9 cellular contexts compared by ENCODE assay signal in genomic region chr4:26140150-26140898, GRCh38.
DNase-seq lines count a peak whose midpoint lies in the region; ATAC-seq and TF ChIP-seq lines count a peak whose summit lies in the region.
"Had no signal": no experiment of that assay in that cellular context is flagged by ENCODE, and none has a peak within 500 bp of the region (broad histone marks: within the 10 kb centered on the region; RNA-seq: fewer than 3 reads in every experiment).

No MANE protein-coding gene starts in this region.

- H3K4me2 ChIP-seq in GM23248 (ENCODE audit: unreplicated experiment) (peak overlapping the region; percentile 16), smooth muscle cell (peak overlapping the region; percentile 70)

- H3K9me3 Mint-ChIP-seq in endothelial cell (ENCODE audit: unreplicated experiment): no peaks in the 10 kb centered on the region

- TF ChIP-seq CTCF in fibroblast of mammary gland (conservative IDR thresholded peaks at IDR 0.05; ENCODE audit: control insufficient read depth, insufficient read depth, low read depth, low read length) (no peak), smooth muscle cell (IDR thresholded peaks at IDR 0.05; ENCODE audit: borderline replicate concordance, insufficient read depth, poor library complexity, severe bottlenecking) (no peak), endothelial cell (IDR thresholded peaks at IDR 0.05; ENCODE audit: unreplicated experiment) (no peak)

- 75% methylated on average over 8 of the region's 8 CpGs for WGBS in GM23248 (ENCODE audit: low coverage in 1 of 2, low lambda C conversion rate in 2 of 2, missing lambda C conversion rate in 2 of 2), 2 experiments
- WGBS in smooth muscle cell (ENCODE audit: low lambda C conversion rate): 77% methylated on average over 8 of the region's 8 CpGs

- H3K27ac ChIP-seq in GM23248 (no peak overlapping the region), SJCRH30 (peak overlapping the region; percentile 62), smooth muscle cell (ENCODE audit: low read depth) (peak overlapping the region; percentile 79)

- H3F3A ChIP-seq in GM23248 (ENCODE audit: insufficient read depth): peaks cover 4% of the 10 kb centered on the region; the same call in 1 of the 2 replicates
- peaks cover 15% of the 10 kb centered on the region for H3F3A ChIP-seq in smooth muscle cell (ENCODE audit: low read depth)

- no peaks in the 10 kb centered on the region for H3K36me3 Mint-ChIP-seq in endothelial cell (ENCODE audit: low read depth, unreplicated experiment)

- no peak overlapping the region for H3K4me3 ChIP-seq in GM23248
- no peak overlapping the region; the same call in 1 of the 2 replicates for H3K4me3 ChIP-seq in SJCRH30
- H3K4me3 ChIP-seq in fibroblast of mammary gland (ENCODE audit: control insufficient read depth, low read depth, low read length): no peak overlapping the region
- H3K4me3 ChIP-seq in smooth muscle cell: no peak overlapping the region

- peaks cover 1% of the 10 kb centered on the region for H3K27me3 Mint-ChIP-seq in endothelial cell (ENCODE audit: unreplicated experiment)

- H2AFZ ChIP-seq in GM23248 (no peak overlapping the region), smooth muscle cell (ENCODE audit: low read depth) (peak overlapping the region; percentile 55)

- no peaks in the 10 kb centered on the region for H3K9me3 ChIP-seq in GM23248 (ENCODE audit: low read depth)
- H3K9me3 ChIP-seq in SJCRH30 (replicated peaks): no peaks in the 10 kb centered on the region
- H3K9me3 ChIP-seq in smooth muscle cell (replicated peaks; ENCODE audit: low read depth): no peaks in the 10 kb centered on the region

- H3K9ac ChIP-seq in GM23248: no peak overlapping the region
- no peak overlapping the region for H3K9ac ChIP-seq in smooth muscle cell (ENCODE audit: low read depth)

- H3K4me1 ChIP-seq in GM23248 (ENCODE audit: insufficient read depth) (peaks cover 38% of the 10 kb centered on the region), SJCRH30 (peaks cover 36% of the 10 kb centered on the region), smooth muscle cell (ENCODE audit: low read depth) (peaks cover 21% of the 10 kb centered on the region)

- no peaks in the 10 kb centered on the region for H3K27me3 ChIP-seq in GM23248 (replicated peaks; ENCODE audit: insufficient read depth)
- no peaks in the 10 kb centered on the region for H3K27me3 ChIP-seq in SJCRH30
- H3K27me3 ChIP-seq in smooth muscle cell (ENCODE audit: low read depth): no peaks in the 10 kb centered on the region

- DNase-seq in GM23248 (peak; percentile 67), SJCRH30 (peak; percentile 54 to 60), fibroblast of mammary gland (ENCODE audit: low read depth) (peak; percentile 57), smooth muscle cell (lab: John Stamatoyannopoulos, UW; ENCODE audit: unreplicated experiment) (no peak), NCI-H2029 (lab: John Stamatoyannopoulos, UW) (no peak), NCI-H526 (lab: John Stamatoyannopoulos, UW) (no peak), endothelial cell (ENCODE audit: low spot score) (no peak)
- DNase-seq: NCI-H2171 treated with DMSO at 0.1 percent for 48 hours had no signal

- H3K9me2 ChIP-seq in GM23248 (ENCODE audit: insufficient read depth): no peaks in the 10 kb centered on the region

- in situ Hi-C loops in GM23248 (cut with MboI): no loop called here

- no peak overlapping the region for H3K4me3 Mint-ChIP-seq in endothelial cell (ENCODE audit: unreplicated experiment)

- no peaks in the 10 kb centered on the region for H3K79me2 ChIP-seq in GM23248 (ENCODE audit: insufficient read depth)
- no peaks in the 10 kb centered on the region for H3K79me2 ChIP-seq in smooth muscle cell (ENCODE audit: low read depth)

- ATAC-seq in GM19395 (IDR thresholded peaks at IDR 0.05; ENCODE audit: unreplicated experiment): no peak

- H3K4me1 Mint-ChIP-seq in endothelial cell (ENCODE audit: unreplicated experiment): peaks cover 10% of the 10 kb centered on the region

- no peak overlapping the region for H3K27ac Mint-ChIP-seq in endothelial cell (ENCODE audit: unreplicated experiment)

- H4K20me1 ChIP-seq in GM23248 (ENCODE audit: insufficient read depth) (no peaks in the 10 kb centered on the region), smooth muscle cell (ENCODE audit: low read depth) (no peaks in the 10 kb centered on the region)

- H3K36me3 ChIP-seq in GM23248 (ENCODE audit: low read depth) (no peaks in the 10 kb centered on the region), SJCRH30 (no peaks in the 10 kb centered on the region), smooth muscle cell (ENCODE audit: low read depth) (no peaks in the 10 kb centered on the region)

Comparison
In these comparisons a context has a peak if more than half of its experiments do, and no peak if none do; other contexts are left out.
1. DNase-seq: peak in GM23248 (single experiment), SJCRH30 (2 of 2) and fibroblast of mammary gland (single experiment); none in smooth muscle cell (single experiment), NCI-H2029 (single experiment), NCI-H526 (0 of 2) and endothelial cell (single experiment).